ENCODE assay signal across 1 cellular context in the genomic region with DNA sequence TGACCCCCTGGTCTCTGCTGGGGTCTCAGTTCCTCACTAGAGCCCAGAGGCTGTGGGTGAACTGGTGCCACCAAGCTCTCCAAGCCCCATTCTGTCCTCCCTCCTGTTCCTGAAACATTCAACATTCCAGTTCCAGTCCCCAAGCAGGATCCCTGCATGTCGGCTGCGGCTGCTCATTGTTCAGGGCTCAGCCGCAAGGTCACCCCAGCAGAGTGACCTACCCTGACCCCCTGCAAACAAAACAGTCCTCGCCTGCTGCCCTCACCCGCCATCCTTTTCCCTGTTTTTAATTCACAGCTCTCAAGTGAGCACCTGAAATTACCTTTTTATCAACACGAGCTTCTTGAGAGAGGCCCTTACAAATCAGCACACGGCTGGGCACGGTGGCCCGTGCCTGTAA.
TF ChIP-seq lines count a peak whose summit lies in the region.
"Not testable (repeated sequence)": the region's sequence is repeated elsewhere in the genome, so short reads cannot be mapped to it uniquely, and the experiment has no call there.

No MANE protein-coding gene starts in this region.

TF ChIP-seq in HepG2, 621 proteins besides CTCF, POLR2A, EP300 and RAD21:
- TF ChIP-seq NR2F1 (CRISPR knock-in tag; IDR thresholded peaks at IDR 0.05) (peak; percentile 19 to 54; a peak in 2 of 4 replicates), ESRRA (CRISPR knock-in tag; IDR thresholded peaks at IDR 0.05; ENCODE audit: low read depth) (peak; percentile 89), NR2F2 (IDR thresholded peaks at IDR 0.05; ENCODE audit: borderline replicate concordance, low read depth) (0 out of 2 replicates have a peak, but pooled peaks have one; percentile 22), RXRA (CRISPR knock-in tag; IDR thresholded peaks at IDR 0.05) (peak; percentile 61; the same call in 1 of the 2 replicates), SOX6 (CRISPR knock-in tag; IDR thresholded peaks at IDR 0.05) (peak; percentile 41; the same call in 1 of the 2 replicates), ZNF331 (CRISPR knock-in tag; IDR thresholded peaks at IDR 0.05) (peak; percentile 24; the same call in 1 of the 2 replicates), SAP130 (CRISPR knock-in tag; IDR thresholded peaks at IDR 0.05; ENCODE audit: low read depth) (0 out of 2 replicates have a peak, but pooled peaks have one; percentile 23), SALL1 (CRISPR knock-in tag; IDR thresholded peaks at IDR 0.05) (0 out of 2 replicates have a peak, but pooled peaks have one; percentile 15), HNF4A (CRISPR knock-in tag; IDR thresholded peaks at IDR 0.05) (0 out of 2 replicates have a peak, but pooled peaks have one; percentile 15), SOX13 (CRISPR knock-in tag; conservative IDR thresholded peaks at IDR 0.05 in 1 of 2, IDR thresholded peaks at IDR 0.05 in 1 of 2) (peak in 1 of 2 experiments; percentile 42; a peak in 1 of 4 replicates), RXRB (CRISPR knock-in tag; IDR thresholded peaks at IDR 0.05; ENCODE audit: borderline replicate concordance) (peak; percentile 54; the same call in 1 of the 2 replicates), ZMYM3 (CRISPR knock-in tag; IDR thresholded peaks at IDR 0.05) (peak; percentile 28; the same call in 1 of the 2 replicates), NR2F6 (IDR thresholded peaks at IDR 0.05) (0 out of 2 replicates have a peak, but pooled peaks have one; percentile 33), NR2F6 (CRISPR knock-in tag; IDR thresholded peaks at IDR 0.05) (peak; percentile 72; the same call in 1 of the 2 replicates)
- TF ChIP-seq, protein P1, sequence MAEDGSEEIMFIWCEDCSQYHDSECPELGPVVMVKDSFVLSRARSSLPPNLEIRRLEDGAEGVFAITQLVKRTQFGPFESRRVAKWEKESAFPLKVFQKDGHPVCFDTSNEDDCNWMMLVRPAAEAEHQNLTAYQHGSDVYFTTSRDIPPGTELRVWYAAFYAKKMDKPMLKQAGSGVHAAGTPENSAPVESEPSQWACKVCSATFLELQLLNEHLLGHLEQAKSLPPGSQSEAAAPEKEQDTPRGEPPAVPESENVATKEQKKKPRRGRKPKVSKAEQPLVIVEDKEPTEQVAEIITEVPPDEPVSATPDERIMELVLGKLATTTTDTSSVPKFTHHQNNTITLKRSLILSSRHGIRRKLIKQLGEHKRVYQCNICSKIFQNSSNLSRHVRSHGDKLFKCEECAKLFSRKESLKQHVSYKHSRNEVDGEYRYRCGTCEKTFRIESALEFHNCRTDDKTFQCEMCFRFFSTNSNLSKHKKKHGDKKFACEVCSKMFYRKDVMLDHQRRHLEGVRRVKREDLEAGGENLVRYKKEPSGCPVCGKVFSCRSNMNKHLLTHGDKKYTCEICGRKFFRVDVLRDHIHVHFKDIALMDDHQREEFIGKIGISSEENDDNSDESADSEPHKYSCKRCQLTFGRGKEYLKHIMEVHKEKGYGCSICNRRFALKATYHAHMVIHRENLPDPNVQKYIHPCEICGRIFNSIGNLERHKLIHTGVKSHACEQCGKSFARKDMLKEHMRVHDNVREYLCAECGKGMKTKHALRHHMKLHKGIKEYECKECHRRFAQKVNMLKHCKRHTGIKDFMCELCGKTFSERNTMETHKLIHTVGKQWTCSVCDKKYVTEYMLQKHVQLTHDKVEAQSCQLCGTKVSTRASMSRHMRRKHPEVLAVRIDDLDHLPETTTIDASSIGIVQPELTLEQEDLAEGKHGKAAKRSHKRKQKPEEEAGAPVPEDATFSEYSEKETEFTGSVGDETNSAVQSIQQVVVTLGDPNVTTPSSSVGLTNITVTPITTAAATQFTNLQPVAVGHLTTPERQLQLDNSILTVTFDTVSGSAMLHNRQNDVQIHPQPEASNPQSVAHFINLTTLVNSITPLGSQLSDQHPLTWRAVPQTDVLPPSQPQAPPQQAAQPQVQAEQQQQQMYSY (CRISPR knock-in tag; IDR thresholded peaks at IDR 0.05): peak; percentile 77
- TF ChIP-seq, protein P2, sequence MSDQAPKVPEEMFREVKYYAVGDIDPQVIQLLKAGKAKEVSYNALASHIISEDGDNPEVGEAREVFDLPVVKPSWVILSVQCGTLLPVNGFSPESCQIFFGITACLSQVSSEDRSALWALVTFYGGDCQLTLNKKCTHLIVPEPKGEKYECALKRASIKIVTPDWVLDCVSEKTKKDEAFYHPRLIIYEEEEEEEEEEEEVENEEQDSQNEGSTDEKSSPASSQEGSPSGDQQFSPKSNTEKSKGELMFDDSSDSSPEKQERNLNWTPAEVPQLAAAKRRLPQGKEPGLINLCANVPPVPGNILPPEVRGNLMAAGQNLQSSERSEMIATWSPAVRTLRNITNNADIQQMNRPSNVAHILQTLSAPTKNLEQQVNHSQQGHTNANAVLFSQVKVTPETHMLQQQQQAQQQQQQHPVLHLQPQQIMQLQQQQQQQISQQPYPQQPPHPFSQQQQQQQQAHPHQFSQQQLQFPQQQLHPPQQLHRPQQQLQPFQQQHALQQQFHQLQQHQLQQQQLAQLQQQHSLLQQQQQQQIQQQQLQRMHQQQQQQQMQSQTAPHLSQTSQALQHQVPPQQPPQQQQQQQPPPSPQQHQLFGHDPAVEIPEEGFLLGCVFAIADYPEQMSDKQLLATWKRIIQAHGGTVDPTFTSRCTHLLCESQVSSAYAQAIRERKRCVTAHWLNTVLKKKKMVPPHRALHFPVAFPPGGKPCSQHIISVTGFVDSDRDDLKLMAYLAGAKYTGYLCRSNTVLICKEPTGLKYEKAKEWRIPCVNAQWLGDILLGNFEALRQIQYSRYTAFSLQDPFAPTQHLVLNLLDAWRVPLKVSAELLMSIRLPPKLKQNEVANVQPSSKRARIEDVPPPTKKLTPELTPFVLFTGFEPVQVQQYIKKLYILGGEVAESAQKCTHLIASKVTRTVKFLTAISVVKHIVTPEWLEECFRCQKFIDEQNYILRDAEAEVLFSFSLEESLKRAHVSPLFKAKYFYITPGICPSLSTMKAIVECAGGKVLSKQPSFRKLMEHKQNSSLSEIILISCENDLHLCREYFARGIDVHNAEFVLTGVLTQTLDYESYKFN (CRISPR knock-in tag; conservative IDR thresholded peaks at IDR 0.05): 0 out of 2 replicates have a peak, but pooled peaks have one; percentile 13
- not testable (repeated sequence) for TF ChIP-seq SOX6, SOX13 (IDR thresholded peaks at IDR 0.05)
- TF ChIP-seq, protein P3, sequence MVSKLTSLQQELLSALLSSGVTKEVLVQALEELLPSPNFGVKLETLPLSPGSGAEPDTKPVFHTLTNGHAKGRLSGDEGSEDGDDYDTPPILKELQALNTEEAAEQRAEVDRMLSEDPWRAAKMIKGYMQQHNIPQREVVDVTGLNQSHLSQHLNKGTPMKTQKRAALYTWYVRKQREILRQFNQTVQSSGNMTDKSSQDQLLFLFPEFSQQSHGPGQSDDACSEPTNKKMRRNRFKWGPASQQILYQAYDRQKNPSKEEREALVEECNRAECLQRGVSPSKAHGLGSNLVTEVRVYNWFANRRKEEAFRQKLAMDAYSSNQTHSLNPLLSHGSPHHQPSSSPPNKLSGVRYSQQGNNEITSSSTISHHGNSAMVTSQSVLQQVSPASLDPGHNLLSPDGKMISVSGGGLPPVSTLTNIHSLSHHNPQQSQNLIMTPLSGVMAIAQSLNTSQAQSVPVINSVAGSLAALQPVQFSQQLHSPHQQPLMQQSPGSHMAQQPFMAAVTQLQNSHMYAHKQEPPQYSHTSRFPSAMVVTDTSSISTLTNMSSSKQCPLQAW (CRISPR knock-in tag; IDR thresholded peaks at IDR 0.05): 0 out of 2 replicates have a peak, but pooled peaks have one; percentile 27
- TF ChIP-seq, protein P4, sequence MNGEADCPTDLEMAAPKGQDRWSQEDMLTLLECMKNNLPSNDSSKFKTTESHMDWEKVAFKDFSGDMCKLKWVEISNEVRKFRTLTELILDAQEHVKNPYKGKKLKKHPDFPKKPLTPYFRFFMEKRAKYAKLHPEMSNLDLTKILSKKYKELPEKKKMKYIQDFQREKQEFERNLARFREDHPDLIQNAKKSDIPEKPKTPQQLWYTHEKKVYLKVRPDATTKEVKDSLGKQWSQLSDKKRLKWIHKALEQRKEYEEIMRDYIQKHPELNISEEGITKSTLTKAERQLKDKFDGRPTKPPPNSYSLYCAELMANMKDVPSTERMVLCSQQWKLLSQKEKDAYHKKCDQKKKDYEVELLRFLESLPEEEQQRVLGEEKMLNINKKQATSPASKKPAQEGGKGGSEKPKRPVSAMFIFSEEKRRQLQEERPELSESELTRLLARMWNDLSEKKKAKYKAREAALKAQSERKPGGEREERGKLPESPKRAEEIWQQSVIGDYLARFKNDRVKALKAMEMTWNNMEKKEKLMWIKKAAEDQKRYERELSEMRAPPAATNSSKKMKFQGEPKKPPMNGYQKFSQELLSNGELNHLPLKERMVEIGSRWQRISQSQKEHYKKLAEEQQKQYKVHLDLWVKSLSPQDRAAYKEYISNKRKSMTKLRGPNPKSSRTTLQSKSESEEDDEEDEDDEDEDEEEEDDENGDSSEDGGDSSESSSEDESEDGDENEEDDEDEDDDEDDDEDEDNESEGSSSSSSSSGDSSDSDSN (CRISPR knock-in tag; IDR thresholded peaks at IDR 0.05): 0 out of 2 replicates have a peak, but pooled peaks have one; percentile 25
- TF ChIP-seq, protein P5, sequence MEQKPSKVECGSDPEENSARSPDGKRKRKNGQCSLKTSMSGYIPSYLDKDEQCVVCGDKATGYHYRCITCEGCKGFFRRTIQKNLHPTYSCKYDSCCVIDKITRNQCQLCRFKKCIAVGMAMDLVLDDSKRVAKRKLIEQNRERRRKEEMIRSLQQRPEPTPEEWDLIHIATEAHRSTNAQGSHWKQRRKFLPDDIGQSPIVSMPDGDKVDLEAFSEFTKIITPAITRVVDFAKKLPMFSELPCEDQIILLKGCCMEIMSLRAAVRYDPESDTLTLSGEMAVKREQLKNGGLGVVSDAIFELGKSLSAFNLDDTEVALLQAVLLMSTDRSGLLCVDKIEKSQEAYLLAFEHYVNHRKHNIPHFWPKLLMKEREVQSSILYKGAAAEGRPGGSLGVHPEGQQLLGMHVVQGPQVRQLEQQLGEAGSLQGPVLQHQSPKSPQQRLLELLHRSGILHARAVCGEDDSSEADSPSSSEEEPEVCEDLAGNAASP (CRISPR knock-in tag; IDR thresholded peaks at IDR 0.05; ENCODE audit: borderline replicate concordance): peak; percentile 81; the same call in 1 of the 2 replicates
TF ChIP-seq in HepG2: peak in this region for 18; not testable (repeated sequence) for 603.
